In genomic region chr1:54792686-54793282, GRCh38 we compare ENCODE assay signal across 17 cellular contexts. TPM values are rescaled to one million over a fixed set of nuclear protein-coding genes. Genes with fewer than 3 reads are reported as not detected.
DNase-seq lines count a peak whose midpoint lies in the region; ATAC-seq, FAIRE-seq and TF ChIP-seq lines count a peak whose summit lies in the region.
"Had no signal": no experiment of that assay in that cellular context is flagged by ENCODE, and none has a peak within 500 bp of the region (broad histone marks: within the 10 kb centered on the region; RNA-seq: fewer than 3 reads in every experiment).

No MANE protein-coding gene starts in this region.

- H3K9ac ChIP-seq in HepG2 (ENCODE audit: insufficient read depth, low read depth, low read length) = no peak overlapping the region
- H3K9ac ChIP-seq: BLaER1 had no signal

- no peak overlapping the region for H2AFZ ChIP-seq in HepG2 (ENCODE audit: low read length)

- DNase-seq in DMS 273 (lab: John Stamatoyannopoulos, UW; ENCODE audit: unreplicated experiment) (peak; percentile 66), DMS 273 treated with DMSO at 0.1 percent for 48 hours (lab: John Stamatoyannopoulos, UW) (no peak), NCI-H82 (lab: John Stamatoyannopoulos, UW) (peak; percentile 89), glutamatergic neuron (no peak), retina (peak; percentile 72), AG20443 (ENCODE audit: low spot score) (no peak), CD14-positive monocyte (ENCODE audit: low spot score) (no peak), HepG2 (ENCODE audit: low spot score) (no peak)
- DNase-seq: activated T-cell treated with anti-CD3 and anti-CD28 coated beads for 4 hours, heart left ventricle, naive B cell, RPMI8226, spleen, SW 1271 had no signal

- H3K27me3 Mint-ChIP-seq in glutamatergic neuron (ENCODE audit: unreplicated experiment) (peaks cover 14% of the 10 kb centered on the region), CD14-positive monocyte (ENCODE audit: low read depth in 3 of 3) (no peaks in the 10 kb centered on the region)

- H3K4me2 ChIP-seq in HepG2 (ENCODE audit: low read depth, low read length) = no peak overlapping the region
- H3K4me2 ChIP-seq: BLaER1 had no signal

- TF ChIP-seq POLR2A in HepG2 (IDR thresholded peaks at IDR 0.05; ENCODE audit: insufficient read depth in 1 of 2, low read depth in 2 of 2, low read length in 2 of 2) = no peak

- intact Hi-C loops in CD14-positive monocyte (cut with micrococcal nuclease) = no loop called here
- intact Hi-C loops in HepG2 (cut with micrococcal nuclease; ENCODE audit: unreplicated experiment) = loop anchor here (1.0 to 5.0 kb wide), 3 partner anchors 16 to 120 kb away; partner anchors contain the start of gene TTC4

- H3K4me1 ChIP-seq in HepG2 (ENCODE audit: insufficient read depth, low read length) = peaks cover 44% of the 10 kb centered on the region
- H3K4me1 ChIP-seq: BLaER1, heart left ventricle had no signal

- no peak for ATAC-seq in HepG2
- ATAC-seq: heart left ventricle had no signal

- H4K20me1 ChIP-seq in HepG2 (ENCODE audit: insufficient read depth, low read length) = no peaks in the 10 kb centered on the region
- H4K20me1 ChIP-seq: BLaER1 had no signal

- H3K79me2 ChIP-seq in HepG2 (ENCODE audit: insufficient read depth, low read length) = no peaks in the 10 kb centered on the region

- BruUV-seq in HepG2 (replicated peaks; lab: Mats Ljungman, UMichigan) = no TSS peak

- in situ Hi-C loops in HepG2 (cut with HindIII; ENCODE audit: extremely low pct_ligation_motif_present, low pct_unique_long_range_greater_than_20kb) = no loop called here

- no peak for FAIRE-seq in HepG2 (lab: Jason Lieb, UNC)
- FAIRE-seq: TTC549 had no signal

- H3K27ac ChIP-seq in HepG2 (ENCODE audit: extremely low read length, insufficient read depth, low read length) = no peak overlapping the region
- H3K27ac ChIP-seq: BLaER1, spleen had no signal

- TF ChIP-seq CTCF in glutamatergic neuron (IDR thresholded peaks at IDR 0.05; ENCODE audit: partially characterized antibody, unreplicated experiment) = no peak
- no peak for TF ChIP-seq CTCF in CD14-positive monocyte (IDR thresholded peaks at IDR 0.05)
- no peak for TF ChIP-seq CTCF in HepG2 (CRISPR knock-in tag; IDR thresholded peaks at IDR 0.05)

- H3K36me3 ChIP-seq in HepG2 (replicated peaks in 1 of 2; ENCODE audit: control insufficient read depth in 1 of 2, insufficient read depth in 2 of 2, low read length in 2 of 2) = no peaks in the 10 kb centered on the region
- H3K36me3 ChIP-seq: BLaER1, heart left ventricle had no signal

- TF ChIP-seq EP300 in HepG2 (IDR thresholded peaks at IDR 0.05; ENCODE audit: low read depth in 2 of 2, low read length in 2 of 2) (no peak), HepG2 (CRISPR knock-in tag; IDR thresholded peaks at IDR 0.05; ENCODE audit: borderline replicate concordance) (no peak)

- no peak for TF ChIP-seq RAD21 in HepG2 (CRISPR knock-in tag; IDR thresholded peaks at IDR 0.05)

- H3K27me3 ChIP-seq in HepG2 (ENCODE audit: control insufficient read depth in 1 of 2, insufficient read depth in 2 of 2, low read length in 2 of 2) = no peaks in the 10 kb centered on the region
- H3K27me3 ChIP-seq: BLaER1 had no signal

- H3K4me1 Mint-ChIP-seq in glutamatergic neuron (ENCODE audit: low read depth, unreplicated experiment) = peaks cover 3% of the 10 kb centered on the region
- peaks cover 7% of the 10 kb centered on the region for H3K4me1 Mint-ChIP-seq in CD14-positive monocyte

- H3K9me3 ChIP-seq in HepG2 (ENCODE audit: low read length) = 0 out of 2 replicates have a peak, but pooled peaks cover 7% of the 10 kb centered on the region
- H3K9me3 ChIP-seq: BLaER1 had no signal

- H3K9me3 Mint-ChIP-seq in glutamatergic neuron (ENCODE audit: unreplicated experiment) = peaks cover 1% of the 10 kb centered on the region
- peaks cover 0 to 10% (median 7%) of the 10 kb centered on the region in 7 donors for H3K9me3 Mint-ChIP-seq in CD14-positive monocyte
- H3K9me3 Mint-ChIP-seq: immature natural killer cell had no signal

- H3K36me3 Mint-ChIP-seq in glutamatergic neuron (ENCODE audit: unreplicated experiment) (no peaks in the 10 kb centered on the region), CD14-positive monocyte (no peaks in the 10 kb centered on the region)
- H3K36me3 Mint-ChIP-seq: naive B cell had no signal

- no peak overlapping the region for H3K4me3 ChIP-seq in HepG2 (replicated peaks in 1 of 3; ENCODE audit: insufficient read depth in 1 of 3, low read depth in 2 of 3, low read length in 3 of 3)
- H3K4me3 ChIP-seq: BLaER1, heart left ventricle, spleen had no signal

- H3K27ac Mint-ChIP-seq in glutamatergic neuron (ENCODE audit: unreplicated experiment) = peak overlapping the region; percentile 38
- no peak overlapping the region for H3K27ac Mint-ChIP-seq in CD14-positive monocyte
- H3K27ac Mint-ChIP-seq: naive B cell had no signal

- H3K4me3 Mint-ChIP-seq in glutamatergic neuron (ENCODE audit: unreplicated experiment) (no peak overlapping the region), CD14-positive monocyte (no peak overlapping the region)
- H3K4me3 Mint-ChIP-seq: immature natural killer cell, naive B cell had no signal

- POLR2A ChIA-PET in HepG2 (lab: Yijun Ruan, JAX) = no interaction called here

- 19% methylated on average over 5 of the region's 7 CpGs for WGBS in HepG2 (ENCODE audit: low lambda C conversion rate)

- CTCF ChIA-PET in HepG2 (lab: Yijun Ruan, JAX; ENCODE audit: low intra/inter-chr PET ratio, low total read pairs) = interaction anchor here (1.3 to 1.4 kb wide), 2 partner anchors 121 to 723 kb away, joined by 4 to 13 read pairs; no protein-coding TSS in a partner anchor

TF ChIP-seq in HepG2, 621 proteins besides CTCF, POLR2A, EP300 and RAD21 (continues in another document):
- TF ChIP-seq NPAS2 (CRISPR knock-in tag; IDR thresholded peaks at IDR 0.05; ENCODE audit: borderline replicate concordance) (no peak), ZNF558 (CRISPR knock-in tag; IDR thresholded peaks at IDR 0.05; ENCODE audit: borderline replicate concordance) (no peak), FOXO1 (CRISPR knock-in tag; IDR thresholded peaks at IDR 0.05) (no peak), MXD3 (CRISPR knock-in tag; IDR thresholded peaks at IDR 0.05) (no peak)

RNA-seq across cellular contexts. Expression of gene TTC22, which starts 8.3 kb away (rescaled TPM):
- total RNA-seq in glutamatergic neuron (ENCODE audit: unreplicated experiment) (not detected), HepG2 (2016; rRNA removed; fragmentation: Illumina TruSeq; extraction: Trizol) (not detected in 2 replicates)
- polyA plus RNA-seq in CD14-positive monocyte (under 1 TPM in 1 of 2 donors, not detected in 1; 0.04 TPM), HepG2 (2011; rRNA removed) (not detected in 2 replicates)
- not detected in 2 replicates for total RNA-seq in HepG2 (2016; cell fraction: cytosol; rRNA removed; fragmentation: Illumina TruSeq; extraction: Trizol; ENCODE audit: low read depth)
- total RNA-seq in HepG2 (2016; cell fraction: insoluble cytoplasmic fraction; rRNA removed; fragmentation: Illumina TruSeq; extraction: Trizol) = not detected in 2 replicates
- total RNA-seq in HepG2 (2016; cell fraction: membrane; rRNA removed; fragmentation: Illumina TruSeq; extraction: Trizol) = not detected in 2 replicates
- not detected in 2 replicates for total RNA-seq in HepG2 (2016; cell fraction: nucleus; rRNA removed; fragmentation: Illumina TruSeq; extraction: Trizol)
- not detected in 2 replicates for polyA plus RNA-seq in HepG2 (2011; cell fraction: cytosol; rRNA removed)
- not detected in 2 replicates for polyA plus RNA-seq in HepG2 (2011; cell fraction: nucleus; rRNA removed)
- polyA plus RNA-seq in HepG2 (2012) = not detected in 2 replicates
- polyA plus RNA-seq in HepG2 (2016; cell fraction: cytosol; fragmentation: Illumina TruSeq; extraction: Trizol; ENCODE audit: low read depth) = not detected in 2 replicates
- polyA plus RNA-seq in HepG2 (2016; cell fraction: insoluble cytoplasmic fraction; fragmentation: Illumina TruSeq; extraction: Trizol; ENCODE audit: low read depth) = not detected in 2 replicates
- not detected in 2 replicates for polyA plus RNA-seq in HepG2 (2016; cell fraction: membrane; fragmentation: Illumina TruSeq; extraction: Trizol; ENCODE audit: low read depth)
- polyA plus RNA-seq in HepG2 (2016; cell fraction: nucleus; fragmentation: Illumina TruSeq; extraction: Trizol; ENCODE audit: insufficient read depth, low read depth) = not detected in 2 replicates
- 0.05 TPM in 1 of 2 replicates, not detected in the other for polyA minus RNA-seq in HepG2 (2011; rRNA and poly(A)+ RNA removed; ENCODE audit: low replicate concordance)
- polyA minus RNA-seq in HepG2 (2011; cell fraction: cytosol; rRNA and poly(A)+ RNA removed) = 1.1 TPM in 1 of 2 replicates, not detected in the other
- not detected in 2 replicates for polyA minus RNA-seq in HepG2 (2011; cell fraction: nucleus; rRNA and poly(A)+ RNA removed)

RNA-seq across cellular contexts. Expression of gene PARS2, which starts 28.5 kb away (rescaled TPM):
- 4.2 TPM for total RNA-seq in glutamatergic neuron (ENCODE audit: unreplicated experiment)
- 1 to 10 TPM in 1 of 2 donors, under 1 TPM in 1; 0.92 to 1.2 TPM for polyA plus RNA-seq in CD14-positive monocyte
- total RNA-seq in HepG2 (2016; rRNA removed; fragmentation: Illumina TruSeq; extraction: Trizol) = 4.6 and 5.5 TPM in 2 replicates
- total RNA-seq in HepG2 (2016; cell fraction: cytosol; rRNA removed; fragmentation: Illumina TruSeq; extraction: Trizol; ENCODE audit: low read depth) = 0.88 and 1.0 TPM in 2 replicates
- total RNA-seq in HepG2 (2016; cell fraction: insoluble cytoplasmic fraction; rRNA removed; fragmentation: Illumina TruSeq; extraction: Trizol) = 5.2 and 6.0 TPM in 2 replicates
- 2.7 and 3.2 TPM in 2 replicates for total RNA-seq in HepG2 (2016; cell fraction: membrane; rRNA removed; fragmentation: Illumina TruSeq; extraction: Trizol)
- 2.5 and 3.0 TPM in 2 replicates for total RNA-seq in HepG2 (2016; cell fraction: nucleus; rRNA removed; fragmentation: Illumina TruSeq; extraction: Trizol)
- polyA plus RNA-seq in HepG2 (2011; rRNA removed) = 2.4 and 3.2 TPM in 2 replicates
- polyA plus RNA-seq in HepG2 (2011; cell fraction: cytosol; rRNA removed) = 2.9 and 3.2 TPM in 2 replicates
- polyA plus RNA-seq in HepG2 (2011; cell fraction: nucleus; rRNA removed) = 1.8 and 2.3 TPM in 2 replicates
- 4.0 and 4.3 TPM in 2 replicates for polyA plus RNA-seq in HepG2 (2012)
- 0.36 and 0.53 TPM in 2 replicates for polyA plus RNA-seq in HepG2 (2016; cell fraction: cytosol; fragmentation: Illumina TruSeq; extraction: Trizol; ENCODE audit: low read depth)
- polyA plus RNA-seq in HepG2 (2016; cell fraction: insoluble cytoplasmic fraction; fragmentation: Illumina TruSeq; extraction: Trizol; ENCODE audit: low read depth) = 4.1 and 5.5 TPM in 2 replicates
- polyA plus RNA-seq in HepG2 (2016; cell fraction: membrane; fragmentation: Illumina TruSeq; extraction: Trizol; ENCODE audit: low read depth) = 1.5 TPM in 2 replicates
- polyA plus RNA-seq in HepG2 (2016; cell fraction: nucleus; fragmentation: Illumina TruSeq; extraction: Trizol; ENCODE audit: insufficient read depth, low read depth) = 2.1 and 2.7 TPM in 2 replicates
- 10.2 and 10.5 TPM in 2 replicates for polyA minus RNA-seq in HepG2 (2011; rRNA and poly(A)+ RNA removed; ENCODE audit: low replicate concordance)
- polyA minus RNA-seq in HepG2 (2011; cell fraction: cytosol; rRNA and poly(A)+ RNA removed) = 3.4 and 3.9 TPM in 2 replicates
- polyA minus RNA-seq in HepG2 (2011; cell fraction: nucleus; rRNA and poly(A)+ RNA removed) = 5.3 and 7.2 TPM in 2 replicates

Comparison
In these comparisons a context has a peak if more than half of its experiments do, and no peak if none do; other contexts are left out.
1. DNase-seq: peak in DMS 273 (single experiment), NCI-H82 (single experiment) and retina (single experiment); none in DMS 273 treated with DMSO at 0.1 percent for 48 hours (single experiment), glutamatergic neuron (single experiment), AG20443 (single experiment), CD14-positive monocyte (single experiment) and HepG2 (single experiment).